8 cellular contexts compared by ENCODE assay signal in genomic region chr14:24429395-24430142, GRCh38. TPM values are rescaled to one million over a fixed set of nuclear protein-coding genes. Genes with fewer than 3 reads are reported as not detected.
A peak's percentile ranks its signal among the peaks of the same experiment; 100 is the strongest.
DNase-seq lines count a peak whose midpoint lies in the region; ATAC-seq and TF ChIP-seq lines count a peak whose summit lies in the region.

TSS of gene CBLN3 (minus strand) at chr14:24429668. CDS start at chr14:24429054, 614 bp downstream.
TSS of gene KHNYN (plus strand) at chr14:24429954. CDS start at chr14:24430731, 777 bp downstream.

- H4K91ac ChIP-seq in IMR-90 (ENCODE audit: insufficient read depth, low read depth, low read length) = peak within 1 kb of the TSS; percentile 95

- H3K9me3 Mint-ChIP-seq in activated T-helper 2 cell treated with anti-CD3 and anti-CD28 coated beads, Interferon-gamma antibody, Interleukin-2, Interleukin-4, amounts not matched to agents 10 μg/mL and 5 μg/mL and 100 μg/mL, durations not matched to agents 14 hours and 24 hours and 36 hours = no peaks in the 10 kb centered on the region
- H3K9me3 Mint-ChIP-seq in stimulated activated naive CD8-positive, alpha-beta T cell treated with anti-CD3 and anti-CD28 coated beads, Interleukin-15, Interleukin-2, amounts not matched to agents 100 ng/mL and 50 ng/mL, for 24 hours = no peaks in the 10 kb centered on the region

- peaks cover 20% of the 10 kb centered on the region for H4K20me1 ChIP-seq in IMR-90 (ENCODE audit: insufficient read depth, low read length)
- H4K20me1 ChIP-seq in neural cell (ENCODE audit: insufficient read depth) = no peaks in the 10 kb centered on the region

- BruUV-seq in IMR-90 (replicated peaks; lab: Mats Ljungman, UMichigan) = TSS peak; percentile 21

- peaks cover 43% of the 10 kb centered on the region for H3K4me1 Mint-ChIP-seq in activated T-helper 2 cell treated with anti-CD3 and anti-CD28 coated beads, Interferon-gamma antibody, Interleukin-2, Interleukin-4, amounts not matched to agents 10 μg/mL and 5 μg/mL and 100 μg/mL, durations not matched to agents 14 hours and 24 hours and 36 hours (ENCODE audit: low read depth)
- H3K4me1 Mint-ChIP-seq in stimulated activated naive CD8-positive, alpha-beta T cell treated with anti-CD3 and anti-CD28 coated beads, Interleukin-15, Interleukin-2, amounts not matched to agents 100 ng/mL and 50 ng/mL, for 24 hours (ENCODE audit: low read depth) = peaks cover 46% of the 10 kb centered on the region

- dilution Hi-C loops in IMR-90 (cut with HindIII; ENCODE audit: low sequenced_read_pairs, unreplicated experiment) = no loop called here

- peak within 1 kb of the TSS; percentile 6; the same call in 1 of the 2 replicates for H2BK20ac ChIP-seq in IMR-90 (ENCODE audit: low read depth, low read length)

- WGBS in IMR-90 (ENCODE audit: extremely low coverage in 2 of 2, insufficient read length in 1 of 2), 2 experiments = 5% methylated on average over 25 of the region's 57 CpGs; no CpG with 5 or more reads in 1 of the 2 experiments

- H3K4me3 Mint-ChIP-seq in activated T-helper 2 cell treated with anti-CD3 and anti-CD28 coated beads, Interferon-gamma antibody, Interleukin-2, Interleukin-4, amounts not matched to agents 10 μg/mL and 5 μg/mL and 100 μg/mL, durations not matched to agents 14 hours and 24 hours and 36 hours (ENCODE audit: low read depth) = peak within 1 kb of the TSS; percentile 85
- peak within 1 kb of the TSS; percentile 91 for H3K4me3 Mint-ChIP-seq in stimulated activated naive CD8-positive, alpha-beta T cell treated with anti-CD3 and anti-CD28 coated beads, Interleukin-15, Interleukin-2, amounts not matched to agents 100 ng/mL and 50 ng/mL, for 24 hours

- peaks cover 18% of the 10 kb centered on the region; the same call in 1 of the 2 replicates for H3K4me1 ChIP-seq in IMR-90 (ENCODE audit: control insufficient read depth, insufficient read depth, low read length)

- H3K4me2 ChIP-seq in IMR-90 (ENCODE audit: low read depth, low read length) (peak within 1 kb of the TSS; percentile 91), neural cell (ENCODE audit: low read length) (no peak within 1 kb of the TSS)

- H3K27me3 Mint-ChIP-seq in activated T-helper 2 cell treated with anti-CD3 and anti-CD28 coated beads, Interferon-gamma antibody, Interleukin-2, Interleukin-4, amounts not matched to agents 10 μg/mL and 5 μg/mL and 100 μg/mL, durations not matched to agents 14 hours and 24 hours and 36 hours (ENCODE audit: low read depth) = no peaks in the 10 kb centered on the region
- no peaks in the 10 kb centered on the region for H3K27me3 Mint-ChIP-seq in stimulated activated naive CD8-positive, alpha-beta T cell treated with anti-CD3 and anti-CD28 coated beads, Interleukin-15, Interleukin-2, amounts not matched to agents 100 ng/mL and 50 ng/mL, for 24 hours

- no peaks in the 10 kb centered on the region for H3K79me2 ChIP-seq in neural cell (replicated peaks; ENCODE audit: insufficient read depth, low read length)

- H2AK9ac ChIP-seq in IMR-90 (replicated peaks; ENCODE audit: low read depth, low read length, poor library complexity) = peak within 1 kb of the TSS; percentile 100

- H3K9me2 ChIP-seq in neural cell (ENCODE audit: insufficient read depth, low read length) = no peaks in the 10 kb centered on the region

- peak within 1 kb of the TSS; percentile 80; the same call in 2 of the 3 replicates for H2BK15ac ChIP-seq in IMR-90 (ENCODE audit: low read depth, low read length)

- ATAC-seq in GM21576 (IDR thresholded peaks at IDR 0.05; ENCODE audit: unreplicated experiment) (peak; percentile 86), IMR-90 (ENCODE audit: low read depth) (peak; percentile 82)

- H4K5ac ChIP-seq in IMR-90 (ENCODE audit: low read depth, low read length) = peak within 1 kb of the TSS; percentile 99

- peak within 1 kb of the TSS; percentile 88 to 100 for H4K8ac ChIP-seq in IMR-90 (ENCODE audit: low read depth in 2 of 2, low read length in 2 of 2)

- TF ChIP-seq EP300 in neural cell (conservative IDR thresholded peaks at IDR 0.05; ENCODE audit: poor library complexity, severe bottlenecking) = no peak

- H2AFZ ChIP-seq in IMR-90 (replicated peaks; ENCODE audit: low read length, poor library complexity) (peak within 1 kb of the TSS; percentile 95), neural cell (ENCODE audit: low read depth, low read length) (no peak within 1 kb of the TSS)

- TF ChIP-seq CTCF in IMR-90 (conservative IDR thresholded peaks at IDR 0.05; ENCODE audit: low read depth, low read length) (no peak), RWPE1 (conservative IDR thresholded peaks at IDR 0.05; ENCODE audit: low read depth) (no peak), fibroblast of the aortic adventitia (IDR thresholded peaks at IDR 0.05; ENCODE audit: insufficient read depth, low read length) (no peak), neural cell (IDR thresholded peaks at IDR 0.05; ENCODE audit: poor library complexity, severe bottlenecking) (no peak)

- H2BK120ac ChIP-seq in IMR-90 (ENCODE audit: low read depth, low read length) = peak within 1 kb of the TSS; percentile 83

- peak within 1 kb of the TSS; percentile 99 for H3K14ac ChIP-seq in IMR-90 (replicated peaks; ENCODE audit: low read depth, low read length)

- H3K9me3 ChIP-seq in IMR-90 (ENCODE audit: control insufficient read depth, insufficient read depth, low read length) = no peaks in the 10 kb centered on the region
- no peaks in the 10 kb centered on the region for H3K9me3 ChIP-seq in neural cell (ENCODE audit: low read length)

- POLR2A ChIA-PET in IMR-90 (lab: Charles Lee; ENCODE audit: unreplicated experiment) = interaction anchor here (1.1 to 1.5 kb wide), 3 partner anchors 12 to 63 kb away, joined by 3 to 7 read pairs (median 5); no protein-coding TSS in a partner anchor
- POLR2A ChIA-PET in RWPE1 (lab: Yijun Ruan, JAX; ENCODE audit: low non-redundant PET) = interaction anchor here (0.8 to 3.3 kb wide), 5 partner anchors 51 to 119 kb away, joined by 3 to 11 read pairs (median 4); partner anchors contain the start of gene LTB4R2

- peaks cover 32% of the 10 kb centered on the region for H3K36me3 Mint-ChIP-seq in activated T-helper 2 cell treated with anti-CD3 and anti-CD28 coated beads, Interferon-gamma antibody, Interleukin-2, Interleukin-4, amounts not matched to agents 10 μg/mL and 5 μg/mL and 100 μg/mL, durations not matched to agents 14 hours and 24 hours and 36 hours (ENCODE audit: low read depth)
- H3K36me3 Mint-ChIP-seq in stimulated activated naive CD8-positive, alpha-beta T cell treated with anti-CD3 and anti-CD28 coated beads, Interleukin-15, Interleukin-2, amounts not matched to agents 100 ng/mL and 50 ng/mL, for 24 hours (ENCODE audit: low read depth) = peaks cover 21% of the 10 kb centered on the region

- TF ChIP-seq POLR2A in IMR-90 (IDR thresholded peaks at IDR 0.05; ENCODE audit: low read depth, low read length) = peak; percentile 88

- peaks cover 16% of the 10 kb centered on the region for H3K36me3 ChIP-seq in IMR-90 (ENCODE audit: control insufficient read depth, insufficient read depth, low read length)
- no peaks in the 10 kb centered on the region for H3K36me3 ChIP-seq in neural cell (ENCODE audit: insufficient read depth, low read length)

- peak within 1 kb of the TSS; percentile 95 for H2BK5ac ChIP-seq in IMR-90 (ENCODE audit: low read depth, low read length, poor library complexity, severe bottlenecking)

- no peaks in the 10 kb centered on the region for H3F3A ChIP-seq in neural cell (ENCODE audit: insufficient read depth, low read length, poor library complexity, severe bottlenecking)

- DNase-seq in DMS79 treated with DMSO at 0.1 percent for 48 hours (lab: John Stamatoyannopoulos, UW) (peak; percentile 94), IMR-90 (peak; percentile 92), RWPE1 (ENCODE audit: low spot score) (peak; percentile 89), fibroblast of the aortic adventitia (ENCODE audit: low read depth) (peak; percentile 94)
- DNase-seq in activated T-helper 2 cell treated with anti-CD3 and anti-CD28 coated beads, Interferon-gamma antibody, Interleukin-2, Interleukin-4, amounts not matched to agents 10 μg/mL and 5 μg/mL and 100 μg/mL, durations not matched to agents 14 hours and 24 hours and 36 hours (ENCODE audit: low spot score) = peak; percentile 88

- H3K18ac ChIP-seq in IMR-90 (ENCODE audit: low read depth, low read length) = peak within 1 kb of the TSS; percentile 86

- H3K23ac ChIP-seq in IMR-90 (ENCODE audit: low read depth, low read length) = peak within 1 kb of the TSS; percentile 90

- H3K9ac ChIP-seq in IMR-90 (ENCODE audit: low read depth, low read length) = peak within 1 kb of the TSS; percentile 98
- H3K9ac ChIP-seq in neural cell (ENCODE audit: low read length) = no peak within 1 kb of the TSS

- H3K79me1 ChIP-seq in IMR-90 (ENCODE audit: low read depth in 1 of 2, low read length in 2 of 2) = peaks cover 18 to 41% of the 10 kb centered on the region in 2 experiments

- peak within 1 kb of the TSS; percentile 85 for H3K4me3 ChIP-seq in IMR-90 (ENCODE audit: insufficient read depth, low read depth, low read length)
- peak within 1 kb of the TSS; percentile 93 for H3K4me3 ChIP-seq in fibroblast of the aortic adventitia (ENCODE audit: low read depth, low read length)
- peak within 1 kb of the TSS; percentile 48 for H3K4me3 ChIP-seq in neural cell (ENCODE audit: low read length)

- peaks cover 5% of the 10 kb centered on the region for H3K9me1 ChIP-seq in IMR-90 (ENCODE audit: insufficient read depth, low read length)

- peak within 1 kb of the TSS; percentile 100 for H2AK5ac ChIP-seq in IMR-90 (ENCODE audit: low read depth, low read length)

- peak within 1 kb of the TSS; percentile 99 for H3K4ac ChIP-seq in IMR-90 (ENCODE audit: low read depth, low read length)

- H3K27me3 ChIP-seq in IMR-90 (ENCODE audit: control insufficient read depth, insufficient read depth, low read length) = no peaks in the 10 kb centered on the region
- peaks cover 9% of the 10 kb centered on the region for H3K27me3 ChIP-seq in neural cell (ENCODE audit: insufficient read depth, low read depth, low read length)

- TF ChIP-seq RAD21 in IMR-90 (IDR thresholded peaks at IDR 0.05; ENCODE audit: low read length) = no peak
- TF ChIP-seq RAD21 in neural cell (conservative IDR thresholded peaks at IDR 0.05) = no peak

- H3K27ac ChIP-seq in IMR-90 (ENCODE audit: insufficient read depth, low read length) (peak within 1 kb of the TSS; percentile 95), RWPE1 (peak within 1 kb of the TSS; percentile 91), neural cell (ENCODE audit: low read length) (no peak within 1 kb of the TSS)

- intact Hi-C loops in IMR-90 (cut with micrococcal nuclease) = loop anchor here (2.0 to 10.0 kb wide), 2 partner anchors 187 to 215 kb away; partner anchors contain the start of genes CHMP4A, MDP1 and TINF2
- intact Hi-C loops in activated T-helper 2 cell treated with anti-CD3 and anti-CD28 coated beads, Interferon-gamma antibody, Interleukin-2, Interleukin-4, amounts not matched to agents 10 μg/mL and 5 μg/mL and 100 μg/mL, durations not matched to agents 14 hours and 24 hours and 36 hours (cut with micrococcal nuclease) = loop anchor here (2.0 to 10.0 kb wide), 3 partner anchors 63 to 335 kb away; partner anchors contain the start of genes PCK2 and TINF2

- CTCF ChIA-PET in IMR-90 (lab: Yijun Ruan, JAX) (interaction anchor here (0.5 to 3.3 kb wide), 3 partner anchors 63 to 1134 kb away, joined by 3 to 63 read pairs (median 3); no protein-coding TSS in a partner anchor), RWPE1 (lab: Yijun Ruan, JAX) (interaction anchor here (0.6 to 5.3 kb wide), 3 partner anchors 95 to 338 kb away, joined by 3 to 94 read pairs (median 5); partner anchors contain the start of gene ADCY4)

- peak within 1 kb of the TSS; percentile 94 for H3K27ac Mint-ChIP-seq in activated T-helper 2 cell treated with anti-CD3 and anti-CD28 coated beads, Interferon-gamma antibody, Interleukin-2, Interleukin-4, amounts not matched to agents 10 μg/mL and 5 μg/mL and 100 μg/mL, durations not matched to agents 14 hours and 24 hours and 36 hours
- peak within 1 kb of the TSS; percentile 95 for H3K27ac Mint-ChIP-seq in stimulated activated naive CD8-positive, alpha-beta T cell treated with anti-CD3 and anti-CD28 coated beads, Interleukin-15, Interleukin-2, amounts not matched to agents 100 ng/mL and 50 ng/mL, for 24 hours

- in situ Hi-C loops in IMR-90 (cut with MboI; ENCODE audit: low sequenced_read_pairs) = loop anchor here (10.0 to 25.0 kb wide), 4 partner anchors 65 to 1117 kb away; partner anchors contain the start of genes BCL2L2, FITM1, GMPR2 and NEDD8

- peak within 1 kb of the TSS; percentile 92 for H3K56ac ChIP-seq in IMR-90 (ENCODE audit: extremely low read depth, insufficient read depth, low read length)

RNA-seq across cellular contexts. Expression of gene CBLN3, which starts in this region (rescaled TPM):
- total RNA-seq in IMR-90 (2012; rRNA removed) (0.56 and 0.72 TPM in 2 replicates), fibroblast of the aortic adventitia (ENCODE audit: low replicate concordance) (5.9 and 6.2 TPM in 2 replicates)
- polyA plus RNA-seq in IMR-90 (2012; rRNA removed) (3.9 and 4.5 TPM in 2 replicates), neural cell (not detected in 2 replicates)
- 2.7 and 2.9 TPM in 2 replicates for polyA plus RNA-seq in IMR-90 (2012; cell fraction: cytosol; rRNA removed)
- 27.9 and 42.0 TPM in 2 replicates for polyA plus RNA-seq in IMR-90 (2012; cell fraction: nucleus; rRNA removed; ENCODE audit: low replicate concordance)
- total RNA-seq in activated T-helper 2 cell treated with anti-CD3 and anti-CD28 coated beads, Interferon-gamma antibody, Interleukin-2, Interleukin-4, amounts not matched to agents 10 μg/mL and 5 μg/mL and 100 μg/mL, durations not matched to agents 14 hours and 24 hours and 36 hours = 5.4 and 5.5 TPM in 2 replicates
- polyA minus RNA-seq in neural cell = not detected in 2 replicates

RNA-seq across cellular contexts. Expression of gene KHNYN, which starts in this region (rescaled TPM):
- total RNA-seq in IMR-90 (2012; rRNA removed) (22.8 and 24.4 TPM in 2 replicates), fibroblast of the aortic adventitia (ENCODE audit: low replicate concordance) (37.1 and 39.8 TPM in 2 replicates)
- polyA plus RNA-seq in IMR-90 (2012; rRNA removed) (16.1 and 18.9 TPM in 2 replicates), neural cell (0.53 and 0.92 TPM in 2 replicates)
- 9.2 and 9.4 TPM in 2 replicates for polyA plus RNA-seq in IMR-90 (2012; cell fraction: cytosol; rRNA removed)
- 44.0 and 53.0 TPM in 2 replicates for polyA plus RNA-seq in IMR-90 (2012; cell fraction: nucleus; rRNA removed; ENCODE audit: low replicate concordance)
- total RNA-seq in activated T-helper 2 cell treated with anti-CD3 and anti-CD28 coated beads, Interferon-gamma antibody, Interleukin-2, Interleukin-4, amounts not matched to agents 10 μg/mL and 5 μg/mL and 100 μg/mL, durations not matched to agents 14 hours and 24 hours and 36 hours = 72.6 and 75.3 TPM in 2 replicates
- polyA minus RNA-seq in neural cell = 0.73 and 1.0 TPM in 2 replicates
